ENCODE assay signal across 17 cellular contexts in genomic region chr2:231413456-231413855, GRCh38. TPM values are rescaled to one million over a fixed set of nuclear protein-coding genes. Genes with fewer than 3 reads are reported as not detected.
"Had no signal": no experiment of that assay in that cellular context is flagged by ENCODE, and none has a peak within 500 bp of the region (broad histone marks: within the 10 kb centered on the region; RNA-seq: fewer than 3 reads in every experiment).

No MANE protein-coding gene starts in this region.

- H3K36me3 ChIP-seq: brain microvascular endothelial cell, neutrophil, spleen had no signal

- H3K4me3 ChIP-seq: spleen had no signal

- ATAC-seq: activated naive CD4-positive, alpha-beta T cell treated with anti-CD3 and anti-CD28 coated beads, Interleukin-2, amount 50 U/mL, for 72 hours had no signal

- H3K4me3 Mint-ChIP-seq: T-helper 1 cell treated with Interleukin-12 subunit alpha and Interleukin-12 subunit beta and Interleukin-4 antibody, amounts not matched to agents 30 μg/mL and 1 μg/mL, for 36 hours had no signal

- H3K27ac Mint-ChIP-seq: activated naive CD4-positive, alpha-beta T cell treated with anti-CD3 and anti-CD28 coated beads, Interleukin-2, amount 50 U/mL, for 72 hours; activated T-helper 2 cell treated with anti-CD3 and anti-CD28 coated beads, Interferon-gamma antibody, Interleukin-2, Interleukin-4, amounts not matched to agents 10 μg/mL and 5 μg/mL and 100 μg/mL, durations not matched to agents 14 hours and 24 hours and 36 hours; endodermal cell; T-helper 1 cell treated with Interleukin-12 subunit alpha and Interleukin-12 subunit beta and Interleukin-4 antibody, amounts not matched to agents 30 μg/mL and 1 μg/mL, for 36 hours had no signal

- DNase-seq: activated CD4-positive, alpha-beta T cell treated with anti-CD3 and anti-CD28 coated beads, Interleukin-2, amount 50 U/mL, for 1 hour; activated CD4-positive, CD25-positive, alpha-beta regulatory T cell; activated T-cell treated with anti-CD3 and anti-CD28 coated beads for 4 hours; amygdala; brain microvascular endothelial cell; dermis blood vessel endothelial cell; endodermal cell; mammary epithelial cell; spleen; stimulated activated CD4-positive, alpha-beta T cell treated with anti-CD3 and anti-CD28 coated beads, Interleukin-1b, Interleukin-23, amount 100 ng/mL, for 48 hours; stimulated activated naive CD4-positive, alpha-beta T cell; substantia nigra had no signal

- H3K27ac ChIP-seq: brain microvascular endothelial cell, neutrophil, spleen had no signal

- H3K27me3 ChIP-seq: brain microvascular endothelial cell had no signal

RNA-seq across cellular contexts. Expression of gene B3GNT7, which starts 17.9 kb away (rescaled TPM):
- total RNA-seq: myocyte had no signal
